In the genomic region with DNA sequence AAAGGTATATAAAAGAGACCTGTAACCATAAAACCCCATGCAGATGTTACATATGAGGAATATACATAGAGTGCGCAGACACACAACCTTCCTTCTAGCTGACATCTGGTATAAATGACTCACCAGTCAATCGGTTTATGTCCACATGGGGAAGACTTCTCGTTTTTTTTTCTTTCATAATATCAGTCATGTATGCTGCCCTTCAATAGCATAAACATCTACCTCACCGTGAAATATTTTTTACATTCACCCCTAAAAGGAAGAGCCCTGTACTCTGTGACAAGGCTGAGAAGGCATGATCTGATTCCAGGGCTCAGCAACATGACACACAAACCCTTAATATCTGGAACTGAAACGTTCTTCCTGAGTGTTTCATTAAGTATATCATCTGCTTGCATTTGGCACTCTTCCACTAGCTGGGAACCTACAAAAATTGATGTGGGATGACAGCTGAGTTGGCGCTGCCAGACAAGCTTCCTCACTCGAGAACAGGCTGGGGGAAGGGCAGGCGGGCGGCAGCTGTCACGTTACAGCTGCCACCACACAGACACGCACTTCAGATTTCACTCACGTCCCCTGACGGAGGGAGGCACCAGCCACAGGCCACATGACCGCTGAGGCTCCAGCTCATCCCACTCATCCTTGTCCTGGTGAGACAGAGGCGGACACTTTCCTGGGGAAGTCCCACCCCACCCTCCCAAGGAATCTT, we compare ENCODE assay signal across 9 cellular contexts.
DNase-seq lines count a peak whose midpoint lies in the region; ATAC-seq, FAIRE-seq and TF ChIP-seq lines count a peak whose summit lies in the region.
"Had no signal": no experiment of that assay in that cellular context is flagged by ENCODE, and none has a peak within 500 bp of the region (broad histone marks: within the 10 kb centered on the region; RNA-seq: fewer than 3 reads in every experiment).

No MANE protein-coding gene starts in this region.

- peak; percentile 89 for ATAC-seq in HG02678 (IDR thresholded peaks at IDR 0.05; ENCODE audit: unreplicated experiment)

- no peak for TF ChIP-seq CTCF in WERI-Rb-1 (IDR thresholded peaks at IDR 0.05; ENCODE audit: low read depth, low read length)
- TF ChIP-seq CTCF in endothelial cell (IDR thresholded peaks at IDR 0.05; ENCODE audit: unreplicated experiment): no peak

- H3K27me3 ChIP-seq in WERI-Rb-1 (ENCODE audit: insufficient read depth, low read depth, severe bottlenecking): no peaks in the 10 kb centered on the region

- H3K9me3 ChIP-seq in WERI-Rb-1 (ENCODE audit: severe bottlenecking): no peaks in the 10 kb centered on the region

- FAIRE-seq in frontal cortex (lab: Jason Lieb, UNC): no peak
- FAIRE-seq: colon had no signal

- H3K4me3 Mint-ChIP-seq in endothelial cell (ENCODE audit: unreplicated experiment): no peak overlapping the region

- intact Hi-C loops in posterior vena cava (cut with DNase I): no loop called here

- peaks cover 39% of the 10 kb centered on the region for H3K4me1 Mint-ChIP-seq in endothelial cell (ENCODE audit: unreplicated experiment)

- DNase-seq in activated CD8-positive, alpha-beta memory T cell treated with anti-CD3 and anti-CD28 coated beads, Interleukin-2, amount 50 U/mL, for 48 hours: peak; percentile 65
- no peak for DNase-seq in activated CD8-positive, alpha-beta memory T cell treated with anti-CD3 and anti-CD28 coated beads for 24 hours
- DNase-seq in NCI-H128 (lab: John Stamatoyannopoulos, UW; ENCODE audit: unreplicated experiment) (peak; percentile 47), WERI-Rb-1 (peak; percentile 83), frontal cortex (ENCODE audit: low spot score in 2 of 2) (peak; percentile 57 to 72), posterior vena cava (ENCODE audit: low spot score) (peak; percentile 93), endothelial cell (ENCODE audit: low spot score) (no peak)

- no peaks in the 10 kb centered on the region for H3K9me3 Mint-ChIP-seq in endothelial cell (ENCODE audit: unreplicated experiment)

- H3K4me3 ChIP-seq in WERI-Rb-1 (ENCODE audit: low read depth, low read length): peak overlapping the region; percentile 9; the same call in 1 of the 2 replicates

- H3K27ac ChIP-seq in WERI-Rb-1: peak overlapping the region; percentile 77

- peaks cover 6% of the 10 kb centered on the region for H3K27me3 Mint-ChIP-seq in endothelial cell (ENCODE audit: unreplicated experiment)

- H3K36me3 Mint-ChIP-seq in endothelial cell (ENCODE audit: low read depth, unreplicated experiment): peaks cover 9% of the 10 kb centered on the region

- H3K36me3 ChIP-seq in WERI-Rb-1: peaks cover 19% of the 10 kb centered on the region

- H3K27ac Mint-ChIP-seq in endothelial cell (ENCODE audit: unreplicated experiment): no peak overlapping the region

Comparison
In these comparisons a context has a peak if more than half of its experiments do, and no peak if none do; other contexts are left out.
1. DNase-seq: peak in activated CD8-positive, alpha-beta memory T cell treated with anti-CD3 and anti-CD28 coated beads, Interleukin-2, amount 50 U/mL, for 48 hours (single experiment), NCI-H128 (single experiment), WERI-Rb-1 (single experiment), frontal cortex (2 of 2) and posterior vena cava (single experiment); none in activated CD8-positive, alpha-beta memory T cell treated with anti-CD3 and anti-CD28 coated beads for 24 hours (single experiment) and endothelial cell (single experiment).